Comparison of ENCODE assay signal across 37 cellular contexts in genomic region chr16:20396846-20397467, GRCh38. TPM values are rescaled to one million over a fixed set of nuclear protein-coding genes. Genes with fewer than 3 reads are reported as not detected.
"Had no signal": no experiment of that assay in that cellular context is flagged by ENCODE, and none has a peak within 500 bp of the region (broad histone marks: within the 10 kb centered on the region; RNA-seq: fewer than 3 reads in every experiment).

No MANE protein-coding gene starts in this region.

- H3K9ac ChIP-seq: neural progenitor cell, parathyroid adenoma had no signal

- H2AFZ ChIP-seq: neural progenitor cell, parathyroid adenoma had no signal

- H3K36me3 ChIP-seq: neural progenitor cell, ovary, spleen, thoracic aorta, thyroid gland, tibial nerve, upper lobe of left lung, vagina had no signal

- H3K4me2 ChIP-seq: neural progenitor cell, smooth muscle cell had no signal

- H3K4me1 ChIP-seq: neural progenitor cell, parathyroid adenoma, psoas muscle, thyroid gland, tibial nerve had no signal

- H3K27ac ChIP-seq: neural progenitor cell, ovary, parathyroid adenoma, psoas muscle, skin epidermis, spleen, thoracic aorta, thyroid gland, tibial nerve, upper lobe of left lung, vagina had no signal

- ATAC-seq: naive thymus-derived CD8-positive, alpha-beta T cell; psoas muscle; right cardiac atrium; sciatic nerve; stimulated activated memory B cell treated with anti-CD40 and anti-IgM and Interleukin-4, amounts not matched to agents 10 μg/mL and 1 μg/mL and 100 μg/mL, for 72 hours; stimulated activated naive CD8-positive, alpha-beta T cell treated with anti-CD3 and anti-CD28 coated beads, Interleukin-15, amount 100 ng/mL, for 72 hours; stimulated activated naive CD8-positive, alpha-beta T cell treated with anti-CD3 and anti-CD28 coated beads, Interleukin-15, Interleukin-2, amounts not matched to agents 100 U/mL and 50 U/mL, for 24 hours had no signal

- H3K4me3 ChIP-seq: neural progenitor cell, ovary, psoas muscle, skin epidermis, smooth muscle cell, spleen, thoracic aorta, thyroid gland, tibial nerve, upper lobe of left lung, vagina had no signal

- H3K9me3 ChIP-seq: ovary, psoas muscle, spleen, thoracic aorta, thyroid gland, tibial nerve, upper lobe of left lung, vagina had no signal

- DNase-seq: naive B cell; naive thymus-derived CD8-positive, alpha-beta T cell; nephron progenitor cell; occipital lobe; ovary; posterior cingulate gyrus; psoas muscle; right cardiac atrium; spleen; stimulated activated CD4-positive, alpha-beta T cell treated with anti-CD3 and anti-CD28 coated beads, Interleukin-12 subunit alpha, Interleukin-12 subunit beta, amount 100 ng/mL, for 4 hours; stimulated activated CD4-positive, alpha-beta T cell treated with anti-CD3 and anti-CD28 coated beads, Interleukin-1b, Interleukin-23, amount 100 ng/mL, for 48 hours; stimulated activated CD4-positive, alpha-beta T cell treated with anti-CD3 and anti-CD28 coated beads, Interleukin-4, amount 100 ng/mL, for 1 hour; stimulated activated CD4-positive, alpha-beta T cell treated with anti-CD3 and anti-CD28 coated beads, Interleukin-4, amount 100 ng/mL, for 4 hours; stimulated activated CD8-positive, alpha-beta memory T cell treated with anti-CD3 and anti-CD28 coated beads, Interleukin-4, amount 100 ng/mL, for 48 hours; stimulated activated naive CD4-positive, alpha-beta T cell; stimulated activated naive CD8-positive, alpha-beta T cell treated with anti-CD3 and anti-CD28 coated beads, Interleukin-15, amount 100 ng/mL, for 72 hours; stimulated activated naive CD8-positive, alpha-beta T cell treated with anti-CD3 and anti-CD28 coated beads, Interleukin-15, Interleukin-2, amounts not matched to agents 100 U/mL and 50 U/mL, for 24 hours; thyroid gland; trophoblast cell; upper lobe of left lung had no signal

- H3K79me2 ChIP-seq: parathyroid adenoma had no signal

- H3K27me3 ChIP-seq: neural progenitor cell, ovary, spleen, thyroid gland, tibial nerve, upper lobe of left lung, vagina had no signal

- FAIRE-seq: urothelium cell line had no signal

RNA-seq across cellular contexts. Expression of gene PDILT, which starts 7.6 kb away (rescaled TPM):
- total RNA-seq: naive thymus-derived CD8-positive, alpha-beta T cell; natural killer cell treated with Interleukin-12 subunit alpha and Interleukin-12 subunit beta and Interleukin-15 and Interleukin-18, amount 100 ng/mL, for 72 hours; occipital lobe; osteoblast; ovary; progenitor cell of endocrine pancreas; psoas muscle; renal cortical epithelial cell; right cardiac atrium; sciatic nerve; smooth muscle cell; spleen; subcutaneous adipose tissue; temporal lobe; thoracic aorta; thyroid gland; tibial nerve; upper lobe of left lung; ureter; vagina had no signal
- polyA plus RNA-seq: naive thymus-derived CD8-positive, alpha-beta T cell; ovary; psoas muscle; right cardiac atrium; smooth muscle cell; spleen had no signal

RNA-seq across cellular contexts. Expression of gene ACSM5, which starts 12.4 kb away (rescaled TPM):
- total RNA-seq: naive thymus-derived CD8-positive, alpha-beta T cell; natural killer cell treated with Interleukin-12 subunit alpha and Interleukin-12 subunit beta and Interleukin-15 and Interleukin-18, amount 100 ng/mL, for 72 hours; progenitor cell of endocrine pancreas; smooth muscle cell had no signal
- polyA plus RNA-seq: naive thymus-derived CD8-positive, alpha-beta T cell; smooth muscle cell had no signal

RNA-seq across cellular contexts. Expression of gene UMOD, which starts 44.4 kb away (rescaled TPM):
- total RNA-seq: naive thymus-derived CD8-positive, alpha-beta T cell; natural killer cell treated with Interleukin-12 subunit alpha and Interleukin-12 subunit beta and Interleukin-15 and Interleukin-18, amount 100 ng/mL, for 72 hours; occipital lobe; osteoblast; ovary; progenitor cell of endocrine pancreas; psoas muscle; renal cortical epithelial cell; right cardiac atrium; sciatic nerve; smooth muscle cell; spleen; subcutaneous adipose tissue; temporal lobe; thoracic aorta; thyroid gland; tibial nerve; upper lobe of left lung; ureter; vagina had no signal
- polyA plus RNA-seq: naive thymus-derived CD8-positive, alpha-beta T cell; ovary; psoas muscle; right cardiac atrium; smooth muscle cell had no signal

RNA-seq across cellular contexts. Expression of gene ACSM2A, which starts 54.4 kb away (rescaled TPM):
- total RNA-seq: naive thymus-derived CD8-positive, alpha-beta T cell; natural killer cell treated with Interleukin-12 subunit alpha and Interleukin-12 subunit beta and Interleukin-15 and Interleukin-18, amount 100 ng/mL, for 72 hours; occipital lobe; osteoblast; progenitor cell of endocrine pancreas; right cardiac atrium; sciatic nerve; smooth muscle cell; temporal lobe; thoracic aorta; tibial nerve; ureter; vagina had no signal
- polyA plus RNA-seq: naive thymus-derived CD8-positive, alpha-beta T cell; right cardiac atrium; smooth muscle cell; spleen had no signal
